1 cellular context compared by ENCODE assay signal in the genomic region with DNA sequence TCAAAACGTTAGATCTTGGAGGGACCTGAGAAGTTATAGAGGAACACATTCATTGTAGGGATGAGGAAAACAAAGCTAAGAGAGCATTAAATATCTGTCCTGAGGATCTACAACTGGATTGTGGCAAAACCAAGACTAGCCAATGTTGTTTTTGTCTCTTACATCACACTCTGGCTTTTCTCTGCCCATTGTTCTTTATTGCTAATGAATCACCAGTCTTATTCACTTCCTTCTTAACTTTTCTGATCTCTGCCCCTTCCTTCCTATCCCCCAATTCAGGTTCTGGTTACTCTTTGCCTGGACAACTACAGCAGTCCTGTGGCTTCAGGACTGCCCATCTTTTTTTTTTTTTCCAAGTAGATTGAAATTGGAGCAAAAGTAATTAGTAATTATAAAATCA.
TF ChIP-seq lines count a peak whose summit lies in the region.

No MANE protein-coding gene starts in this region.

TF ChIP-seq in GM23338, 12 proteins besides CTCF, POLR2A, EP300 and RAD21 (continued from another document):
- TF ChIP-seq, protein P1, sequence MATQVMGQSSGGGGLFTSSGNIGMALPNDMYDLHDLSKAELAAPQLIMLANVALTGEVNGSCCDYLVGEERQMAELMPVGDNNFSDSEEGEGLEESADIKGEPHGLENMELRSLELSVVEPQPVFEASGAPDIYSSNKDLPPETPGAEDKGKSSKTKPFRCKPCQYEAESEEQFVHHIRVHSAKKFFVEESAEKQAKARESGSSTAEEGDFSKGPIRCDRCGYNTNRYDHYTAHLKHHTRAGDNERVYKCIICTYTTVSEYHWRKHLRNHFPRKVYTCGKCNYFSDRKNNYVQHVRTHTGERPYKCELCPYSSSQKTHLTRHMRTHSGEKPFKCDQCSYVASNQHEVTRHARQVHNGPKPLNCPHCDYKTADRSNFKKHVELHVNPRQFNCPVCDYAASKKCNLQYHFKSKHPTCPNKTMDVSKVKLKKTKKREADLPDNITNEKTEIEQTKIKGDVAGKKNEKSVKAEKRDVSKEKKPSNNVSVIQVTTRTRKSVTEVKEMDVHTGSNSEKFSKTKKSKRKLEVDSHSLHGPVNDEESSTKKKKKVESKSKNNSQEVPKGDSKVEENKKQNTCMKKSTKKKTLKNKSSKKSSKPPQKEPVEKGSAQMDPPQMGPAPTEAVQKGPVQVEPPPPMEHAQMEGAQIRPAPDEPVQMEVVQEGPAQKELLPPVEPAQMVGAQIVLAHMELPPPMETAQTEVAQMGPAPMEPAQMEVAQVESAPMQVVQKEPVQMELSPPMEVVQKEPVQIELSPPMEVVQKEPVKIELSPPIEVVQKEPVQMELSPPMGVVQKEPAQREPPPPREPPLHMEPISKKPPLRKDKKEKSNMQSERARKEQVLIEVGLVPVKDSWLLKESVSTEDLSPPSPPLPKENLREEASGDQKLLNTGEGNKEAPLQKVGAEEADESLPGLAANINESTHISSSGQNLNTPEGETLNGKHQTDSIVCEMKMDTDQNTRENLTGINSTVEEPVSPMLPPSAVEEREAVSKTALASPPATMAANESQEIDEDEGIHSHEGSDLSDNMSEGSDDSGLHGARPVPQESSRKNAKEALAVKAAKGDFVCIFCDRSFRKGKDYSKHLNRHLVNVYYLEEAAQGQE (IDR thresholded peaks at IDR 0.05; ENCODE audit: unreplicated experiment): no peak
